23 cellular contexts compared by ENCODE assay signal in the genomic region with DNA sequence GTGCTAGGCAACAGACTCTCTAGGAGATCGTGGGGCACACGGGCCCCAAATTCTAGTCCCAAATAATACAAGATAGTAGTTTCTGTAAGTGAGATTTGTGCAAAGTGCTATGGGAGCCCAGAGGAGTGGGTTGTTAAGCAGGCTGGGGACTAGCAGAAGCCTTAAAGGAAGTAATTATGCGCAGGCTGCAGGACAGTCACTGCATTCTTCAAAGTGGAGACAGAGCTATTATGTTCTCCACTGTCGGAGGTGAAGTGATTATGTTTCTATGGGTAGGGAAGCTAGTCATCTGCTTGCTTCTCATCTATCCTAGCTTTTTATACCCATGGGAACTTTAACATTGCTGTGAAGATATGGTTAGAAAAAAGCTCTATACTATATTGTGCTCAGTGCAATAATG.
DNase-seq lines count a peak whose midpoint lies in the region; ATAC-seq and TF ChIP-seq lines count a peak whose summit lies in the region.
"Had no signal": no experiment of that assay in that cellular context is flagged by ENCODE, and none has a peak within 500 bp of the region (broad histone marks: within the 10 kb centered on the region; RNA-seq: fewer than 3 reads in every experiment).

No MANE protein-coding gene starts in this region.

- peaks cover 5% of the 10 kb centered on the region; the same call in 1 of the 2 replicates for H3K4me1 Mint-ChIP-seq in WTC11
- H3K4me1 Mint-ChIP-seq: CD4-positive, CD25-positive, alpha-beta regulatory T cell had no signal

- no peaks in the 10 kb centered on the region for H3K27me3 Mint-ChIP-seq in WTC11 (ENCODE audit: low read depth)

- TF ChIP-seq CTCF in WTC11 (IDR thresholded peaks at IDR 0.05): no peak
- no peak for TF ChIP-seq CTCF in adrenal gland (IDR thresholded peaks at IDR 0.05)

- no peaks in the 10 kb centered on the region for H3K4me1 ChIP-seq in adrenal gland (replicated peaks in 1 of 2)
- H3K4me1 ChIP-seq: BLaER1 had no signal

- H3K27ac ChIP-seq in adrenal gland: no peak overlapping the region
- H3K27ac ChIP-seq: BLaER1 had no signal

- H3K27ac Mint-ChIP-seq in WTC11: no peak overlapping the region
- H3K27ac Mint-ChIP-seq: CD4-positive, CD25-positive, alpha-beta regulatory T cell had no signal

- POLR2A ChIA-PET in WTC11 (lab: Charles Lee): no interaction called here

- H3K27me3 ChIP-seq in adrenal gland: peaks cover 5% of the 10 kb centered on the region
- H3K27me3 ChIP-seq: BLaER1, MG63 had no signal

- no peak overlapping the region for H3K4me3 ChIP-seq in adrenal gland
- H3K4me3 ChIP-seq: BLaER1, MG63 had no signal

- DNase-seq in NCI-H1436 (lab: John Stamatoyannopoulos, UW): peak; percentile 46
- DNase-seq in NCI-H1436 treated with DMSO at 0.1 percent for 48 hours (lab: John Stamatoyannopoulos, UW): no peak
- DNase-seq in NCI-H146 (lab: John Stamatoyannopoulos, UW): peak; percentile 34
- no peak for DNase-seq in WTC11 (ENCODE audit: low spot score)
- DNase-seq in glomerular visceral epithelial cell (ENCODE audit: extremely low spot score): no peak
- no peak for DNase-seq in cortex of kidney (lab: John Stamatoyannopoulos, UW)
- no peak for DNase-seq in adrenal gland
- DNase-seq: 8988T; CD4-positive, CD25-positive, alpha-beta regulatory T cell; DMS153; IMR-90; KG1; MG63; NCI-H1105 treated with DMSO at 0.1 percent for 48 hours; NCI-H2029; NCI-H2171; NCI-H226; NCI-H510A treated with DMSO at 0.1 percent for 48 hours; NCI-H82; SHP77 treated with DMSO at 0.1 percent for 48 hours; T-helper 1 cell had no signal

- peak; percentile 69 for ATAC-seq in WTC11
- ATAC-seq: HCT116 had no signal

- H3K36me3 ChIP-seq in adrenal gland (replicated peaks in 1 of 2): no peaks in the 10 kb centered on the region
- H3K36me3 ChIP-seq: BLaER1, MG63 had no signal

- no peaks in the 10 kb centered on the region for H3K9me3 ChIP-seq in adrenal gland (replicated peaks in 1 of 3)
- H3K9me3 ChIP-seq: BLaER1, MG63 had no signal

- 55 to 78% (median 73%) methylated on average over 4 of the region's 4 CpGs for WGBS in adrenal gland, 4 donors

- no peaks in the 10 kb centered on the region for H3K36me3 Mint-ChIP-seq in WTC11
- H3K36me3 Mint-ChIP-seq: CD4-positive, CD25-positive, alpha-beta regulatory T cell had no signal

- peaks cover 7% of the 10 kb centered on the region for H3K9me3 Mint-ChIP-seq in WTC11
- H3K9me3 Mint-ChIP-seq: CD4-positive, CD25-positive, alpha-beta regulatory T cell had no signal

- TF ChIP-seq POLR2A in adrenal gland (IDR thresholded peaks at IDR 0.05): no peak

- intact Hi-C loops in adrenal gland (cut with DNase I): no loop called here

- H3K4me3 Mint-ChIP-seq in WTC11: no peak overlapping the region
- H3K4me3 Mint-ChIP-seq: CD4-positive, CD25-positive, alpha-beta regulatory T cell had no signal

- CTCF ChIA-PET in WTC11 (lab: Charles Lee): interaction anchor here (6.4 kb wide), 1 partner anchor 39 kb away, joined by 46 read pairs; no protein-coding TSS in a partner anchor

TF ChIP-seq in WTC11, 78 proteins besides CTCF, POLR2A, EP300 and RAD21:
- no peak for TF ChIP-seq CBFB (CRISPR knock-in tag; IDR thresholded peaks at IDR 0.05; ENCODE audit: low read depth)
- TF ChIP-seq ZNF317 (CRISPR knock-in tag; IDR thresholded peaks at IDR 0.05; ENCODE audit: borderline replicate concordance, low read depth): no peak
- TF ChIP-seq, protein P1, sequence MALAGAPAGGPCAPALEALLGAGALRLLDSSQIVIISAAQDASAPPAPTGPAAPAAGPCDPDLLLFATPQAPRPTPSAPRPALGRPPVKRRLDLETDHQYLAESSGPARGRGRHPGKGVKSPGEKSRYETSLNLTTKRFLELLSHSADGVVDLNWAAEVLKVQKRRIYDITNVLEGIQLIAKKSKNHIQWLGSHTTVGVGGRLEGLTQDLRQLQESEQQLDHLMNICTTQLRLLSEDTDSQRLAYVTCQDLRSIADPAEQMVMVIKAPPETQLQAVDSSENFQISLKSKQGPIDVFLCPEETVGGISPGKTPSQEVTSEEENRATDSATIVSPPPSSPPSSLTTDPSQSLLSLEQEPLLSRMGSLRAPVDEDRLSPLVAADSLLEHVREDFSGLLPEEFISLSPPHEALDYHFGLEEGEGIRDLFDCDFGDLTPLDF (CRISPR knock-in tag; IDR thresholded peaks at IDR 0.05): no peak
- TF ChIP-seq AFF4 (CRISPR knock-in tag; IDR thresholded peaks at IDR 0.05; ENCODE audit: borderline replicate concordance): no peak
- TF ChIP-seq RELA (CRISPR knock-in tag; IDR thresholded peaks at IDR 0.05; ENCODE audit: borderline replicate concordance): no peak
- no peak for TF ChIP-seq GABPB1 (CRISPR knock-in tag; IDR thresholded peaks at IDR 0.05)
- TF ChIP-seq ESRRA (CRISPR knock-in tag; IDR thresholded peaks at IDR 0.05; ENCODE audit: borderline replicate concordance): no peak
- TF ChIP-seq SMAD4 (CRISPR knock-in tag; IDR thresholded peaks at IDR 0.05): no peak
- TF ChIP-seq NFE2L1 (CRISPR knock-in tag; IDR thresholded peaks at IDR 0.05): no peak
- no peak for TF ChIP-seq PREB (CRISPR knock-in tag; IDR thresholded peaks at IDR 0.05; ENCODE audit: borderline replicate concordance)
- no peak for TF ChIP-seq ZNF121 (CRISPR knock-in tag; IDR thresholded peaks at IDR 0.05)
- no peak for TF ChIP-seq ZNF512 (CRISPR knock-in tag; IDR thresholded peaks at IDR 0.05; ENCODE audit: borderline replicate concordance)
- TF ChIP-seq, protein P2, sequence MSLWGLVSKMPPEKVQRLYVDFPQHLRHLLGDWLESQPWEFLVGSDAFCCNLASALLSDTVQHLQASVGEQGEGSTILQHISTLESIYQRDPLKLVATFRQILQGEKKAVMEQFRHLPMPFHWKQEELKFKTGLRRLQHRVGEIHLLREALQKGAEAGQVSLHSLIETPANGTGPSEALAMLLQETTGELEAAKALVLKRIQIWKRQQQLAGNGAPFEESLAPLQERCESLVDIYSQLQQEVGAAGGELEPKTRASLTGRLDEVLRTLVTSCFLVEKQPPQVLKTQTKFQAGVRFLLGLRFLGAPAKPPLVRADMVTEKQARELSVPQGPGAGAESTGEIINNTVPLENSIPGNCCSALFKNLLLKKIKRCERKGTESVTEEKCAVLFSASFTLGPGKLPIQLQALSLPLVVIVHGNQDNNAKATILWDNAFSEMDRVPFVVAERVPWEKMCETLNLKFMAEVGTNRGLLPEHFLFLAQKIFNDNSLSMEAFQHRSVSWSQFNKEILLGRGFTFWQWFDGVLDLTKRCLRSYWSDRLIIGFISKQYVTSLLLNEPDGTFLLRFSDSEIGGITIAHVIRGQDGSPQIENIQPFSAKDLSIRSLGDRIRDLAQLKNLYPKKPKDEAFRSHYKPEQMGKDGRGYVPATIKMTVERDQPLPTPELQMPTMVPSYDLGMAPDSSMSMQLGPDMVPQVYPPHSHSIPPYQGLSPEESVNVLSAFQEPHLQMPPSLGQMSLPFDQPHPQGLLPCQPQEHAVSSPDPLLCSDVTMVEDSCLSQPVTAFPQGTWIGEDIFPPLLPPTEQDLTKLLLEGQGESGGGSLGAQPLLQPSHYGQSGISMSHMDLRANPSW (CRISPR knock-in tag; conservative IDR thresholded peaks at IDR 0.05; ENCODE audit: low read depth): no peak

Comparison
In these comparisons a context has a peak if more than half of its experiments do, and no peak if none do; other contexts are left out.
1. DNase-seq: peak in NCI-H1436 (single experiment) and NCI-H146 (single experiment); none in NCI-H1436 treated with DMSO at 0.1 percent for 48 hours (single experiment), WTC11 (single experiment), glomerular visceral epithelial cell (single experiment), cortex of kidney (single experiment) and adrenal gland (0 of 7).